In genomic region chr11:24386551-24387404, GRCh38 we compare ENCODE assay signal across 9 cellular contexts.
A peak's percentile ranks its signal among the peaks of the same experiment; 100 is the strongest.
DNase-seq lines count a peak whose midpoint lies in the region; ATAC-seq and TF ChIP-seq lines count a peak whose summit lies in the region.
"Had no signal": no experiment of that assay in that cellular context is flagged by ENCODE, and none has a peak within 500 bp of the region (broad histone marks: within the 10 kb centered on the region; RNA-seq: fewer than 3 reads in every experiment).

No MANE protein-coding gene starts in this region.

- no peak overlapping the region for H3K4me3 ChIP-seq in brain microvascular endothelial cell (ENCODE audit: low read depth, low read length)

- no peaks in the 10 kb centered on the region for H3K27me3 ChIP-seq in brain microvascular endothelial cell (replicated peaks)

- no peak for ATAC-seq in GM21786 (IDR thresholded peaks at IDR 0.05; ENCODE audit: unreplicated experiment)
- no peak for ATAC-seq in GM21515 (IDR thresholded peaks at IDR 0.05; ENCODE audit: unreplicated experiment)
- ATAC-seq in HG03139 (IDR thresholded peaks at IDR 0.05; ENCODE audit: unreplicated experiment): no peak

- peak; percentile 55 for TF ChIP-seq CTCF in brain microvascular endothelial cell (IDR thresholded peaks at IDR 0.05; ENCODE audit: low read depth, low read length, missing control alignments)

- in situ Hi-C loops in brain microvascular endothelial cell (cut with HindIII; ENCODE audit: low pct_ligation_motif_present, low sequenced_read_pairs): no loop called here

- DNase-seq in ELF-1 (ENCODE audit: low read depth, low spot score) (peak; percentile 21), NCI-H187 (lab: John Stamatoyannopoulos, UW) (peak; percentile 66 to 72), brain microvascular endothelial cell (peak; percentile 48), midbrain (lab: John Stamatoyannopoulos, UW) (peak; percentile 24), amniotic stem cell (lab: John Stamatoyannopoulos, UW) (no peak)
- DNase-seq: amygdala had no signal

- no peak overlapping the region for H3K27ac ChIP-seq in brain microvascular endothelial cell

- H3K36me3 ChIP-seq in brain microvascular endothelial cell (replicated peaks): no peaks in the 10 kb centered on the region
